In the genomic region with DNA sequence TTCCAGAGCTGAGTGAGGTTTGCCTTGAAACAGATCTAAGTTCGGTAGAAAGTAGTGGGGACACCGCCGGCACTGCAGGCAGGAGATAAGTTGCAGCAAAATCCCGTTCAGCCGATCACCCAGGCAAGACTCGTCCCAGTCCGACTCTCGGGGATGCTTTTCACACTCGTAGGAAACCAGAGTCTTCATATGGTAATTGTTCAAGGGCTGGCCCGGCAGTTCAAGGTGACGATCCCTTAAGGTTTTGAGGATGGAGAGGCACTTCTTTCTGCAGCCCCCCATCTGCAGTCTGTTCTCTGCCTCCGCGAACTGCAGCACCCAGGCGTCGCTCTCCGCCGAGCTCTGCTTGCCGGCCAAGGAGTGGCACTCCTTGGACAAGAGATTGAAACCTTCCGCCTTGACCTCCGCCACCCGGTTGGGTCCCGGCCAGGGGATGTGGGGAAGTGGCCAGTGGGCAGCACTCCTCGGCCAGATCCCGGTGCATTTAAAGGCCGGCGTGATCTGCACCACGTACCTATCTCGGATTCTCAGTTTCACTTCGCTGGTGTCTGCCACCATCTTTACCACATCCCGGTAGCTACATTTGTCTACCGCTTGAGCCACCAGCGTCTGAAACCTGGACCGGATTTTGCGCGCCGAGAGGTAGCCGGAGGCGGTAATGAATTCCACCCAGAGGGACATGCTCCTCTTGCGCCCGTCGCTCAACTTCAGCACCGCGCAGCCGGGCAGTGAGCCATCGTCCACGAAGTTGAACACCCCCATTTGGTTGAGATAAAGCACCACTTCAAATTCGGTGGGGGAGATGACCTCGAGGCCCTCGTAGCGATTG, we compare ENCODE assay signal across 8 cellular contexts. TPM values are rescaled to one million over a fixed set of nuclear protein-coding genes. Genes with fewer than 3 reads are reported as not detected.
DNase-seq lines count a peak whose midpoint lies in the region; ATAC-seq and TF ChIP-seq lines count a peak whose summit lies in the region.

No MANE protein-coding gene starts in this region.

- intact Hi-C loops in left ventricle myocardium superior (cut with micrococcal nuclease) = no loop called here
- intact Hi-C loops in prostate gland (cut with DNase I) = no loop called here

- H3K4me1 ChIP-seq in prostate gland (replicated peaks) = no peaks in the 10 kb centered on the region

- peaks cover 18% of the 10 kb centered on the region for H3K4me1 Mint-ChIP-seq in activated T-cell treated with anti-CD3 and anti-CD28 coated beads, Interleukin-2, amount 50 U/mL, for 4 hours (ENCODE audit: low read depth)
- H3K4me1 Mint-ChIP-seq in activated CD8-positive, alpha-beta T cell treated with anti-CD3 and anti-CD28 coated beads, Interleukin-2, amount 10 ng/mL, durations not matched to agents 7 days and 5 days (ENCODE audit: low read depth) = peaks cover 46% of the 10 kb centered on the region

- TF ChIP-seq POLR2A in prostate gland (IDR thresholded peaks at IDR 0.05) = no peak
- no peak for TF ChIP-seq POLR2A in GM18505 (IDR thresholded peaks at IDR 0.05; ENCODE audit: borderline replicate concordance, extremely low read depth, insufficient read depth, insufficient read length)

- no peaks in the 10 kb centered on the region for H3K36me3 ChIP-seq in prostate gland

- H3K4me3 Mint-ChIP-seq in activated T-cell treated with anti-CD3 and anti-CD28 coated beads, Interleukin-2, amount 50 U/mL, for 4 hours = peak overlapping the region; percentile 37
- H3K4me3 Mint-ChIP-seq in activated CD8-positive, alpha-beta T cell treated with anti-CD3 and anti-CD28 coated beads, Interleukin-2, amount 10 ng/mL, durations not matched to agents 7 days and 5 days = peak overlapping the region; percentile 80

- no peaks in the 10 kb centered on the region for H3K9me3 ChIP-seq in prostate gland

- ATAC-seq in activated T-cell treated with anti-CD3 and anti-CD28 coated beads, Interleukin-2, amount 50 U/mL, for 4 hours = peak in 1 of 2 donors; percentile 21
- peak; percentile 62 for ATAC-seq in activated CD8-positive, alpha-beta T cell treated with anti-CD3 and anti-CD28 coated beads, Interleukin-2, amount 10 ng/mL, durations not matched to agents 7 days and 5 days
- ATAC-seq in left ventricle myocardium superior (peak; percentile 46), HG03135 (IDR thresholded peaks at IDR 0.05; ENCODE audit: unreplicated experiment) (no peak), HG02840 (IDR thresholded peaks at IDR 0.05; ENCODE audit: low FRiP score, unreplicated experiment) (no peak), GM18505 (IDR thresholded peaks at IDR 0.05; ENCODE audit: unreplicated experiment) (no peak)

- H3K27ac Mint-ChIP-seq in activated CD8-positive, alpha-beta T cell treated with anti-CD3 and anti-CD28 coated beads, Interleukin-2, amount 10 ng/mL, durations not matched to agents 7 days and 5 days = peak overlapping the region; percentile 57

- peak overlapping the region; percentile 21 to 37 for H3K4me3 ChIP-seq in prostate gland

- H3K27me3 Mint-ChIP-seq in activated T-cell treated with anti-CD3 and anti-CD28 coated beads, Interleukin-2, amount 50 U/mL, for 4 hours (ENCODE audit: low read depth) = peaks cover 67% of the 10 kb centered on the region
- peaks cover 73% of the 10 kb centered on the region for H3K27me3 Mint-ChIP-seq in activated CD8-positive, alpha-beta T cell treated with anti-CD3 and anti-CD28 coated beads, Interleukin-2, amount 10 ng/mL, durations not matched to agents 7 days and 5 days (ENCODE audit: low read depth)

- WGBS in prostate gland = 33% methylated on average over 50 of the region's 50 CpGs

- TF ChIP-seq CTCF in prostate gland (IDR thresholded peaks at IDR 0.05) = no peak

- CTCF ChIA-PET in activated CD8-positive, alpha-beta T cell treated with anti-CD3 and anti-CD28 coated beads, Interleukin-2, amount 10 ng/mL, durations not matched to agents 7 days and 5 days (lab: Charles Lee) = no interaction called here

- DNase-seq in activated T-cell treated with anti-CD3 and anti-CD28 coated beads, Interleukin-2, amount 50 U/mL, for 4 hours = no peak
- no peak for DNase-seq in activated T-cell treated with anti-CD3 and anti-CD28 coated beads, Interleukin-2, amount 50 U/mL, for 1 hour
- peak; percentile 51 for DNase-seq in activated CD8-positive, alpha-beta T cell treated with anti-CD3 and anti-CD28 coated beads, Interleukin-2, amount 10 ng/mL, durations not matched to agents 7 days and 5 days
- DNase-seq in left ventricle myocardium superior (peak; percentile 46), prostate gland (ENCODE audit: low spot score) (no peak)

- H3K9me3 Mint-ChIP-seq in activated T-cell treated with anti-CD3 and anti-CD28 coated beads, Interleukin-2, amount 50 U/mL, for 4 hours = peaks cover 8% of the 10 kb centered on the region
- no peaks in the 10 kb centered on the region for H3K9me3 Mint-ChIP-seq in activated CD8-positive, alpha-beta T cell treated with anti-CD3 and anti-CD28 coated beads, Interleukin-2, amount 10 ng/mL, durations not matched to agents 7 days and 5 days (ENCODE audit: insufficient read depth)

- H3K27me3 ChIP-seq in prostate gland (replicated peaks; ENCODE audit: insufficient read depth) = peaks cover 13% of the 10 kb centered on the region

- POLR2A ChIA-PET in activated CD8-positive, alpha-beta T cell treated with anti-CD3 and anti-CD28 coated beads, Interleukin-2, amount 10 ng/mL, durations not matched to agents 7 days and 5 days (lab: Charles Lee) = interaction anchor here (0.7 kb wide), 1 partner anchor 24 kb away, joined by 3 read pairs; no protein-coding TSS in a partner anchor

- peak overlapping the region; percentile 22 to 58 for H3K27ac ChIP-seq in prostate gland

- H3K36me3 Mint-ChIP-seq in activated T-cell treated with anti-CD3 and anti-CD28 coated beads, Interleukin-2, amount 50 U/mL, for 4 hours (ENCODE audit: insufficient read depth) = no peaks in the 10 kb centered on the region
- peaks cover 12% of the 10 kb centered on the region for H3K36me3 Mint-ChIP-seq in activated CD8-positive, alpha-beta T cell treated with anti-CD3 and anti-CD28 coated beads, Interleukin-2, amount 10 ng/mL, durations not matched to agents 7 days and 5 days (ENCODE audit: low read depth)

RNA-seq across cellular contexts. Expression of a gene that starts 1.1 kb away (rescaled TPM):
- total RNA-seq in activated T-cell treated with anti-CD3 and anti-CD28 coated beads, Interleukin-2, amount 50 U/mL, for 4 hours = not detected
- total RNA-seq in activated CD8-positive, alpha-beta T cell treated with anti-CD3 and anti-CD28 coated beads, Interleukin-2, amount 10 ng/mL, durations not matched to agents 7 days and 5 days = not detected
- total RNA-seq in left ventricle myocardium superior = 0.30 TPM
- total RNA-seq in prostate gland = 1 to 10 TPM in 1 of 2 donors, under 1 TPM in 1; 0.51 to 3.1 TPM

Comparison
In these comparisons a context has a peak if more than half of its experiments do, and no peak if none do; other contexts are left out.
1. ATAC-seq: peak in activated CD8-positive, alpha-beta T cell treated with anti-CD3 and anti-CD28 coated beads, Interleukin-2, amount 10 ng/mL, durations not matched to agents 7 days and 5 days (single experiment) and left ventricle myocardium superior (single experiment); none in HG03135 (single experiment), HG02840 (single experiment) and GM18505 (single experiment).
2. DNase-seq: peak in activated CD8-positive, alpha-beta T cell treated with anti-CD3 and anti-CD28 coated beads, Interleukin-2, amount 10 ng/mL, durations not matched to agents 7 days and 5 days (single experiment) and left ventricle myocardium superior (single experiment); none in activated T-cell treated with anti-CD3 and anti-CD28 coated beads, Interleukin-2, amount 50 U/mL, for 4 hours (single experiment), activated T-cell treated with anti-CD3 and anti-CD28 coated beads, Interleukin-2, amount 50 U/mL, for 1 hour (single experiment) and prostate gland (single experiment).